Comparison of ENCODE assay signal across 8 cellular contexts in the genomic region with DNA sequence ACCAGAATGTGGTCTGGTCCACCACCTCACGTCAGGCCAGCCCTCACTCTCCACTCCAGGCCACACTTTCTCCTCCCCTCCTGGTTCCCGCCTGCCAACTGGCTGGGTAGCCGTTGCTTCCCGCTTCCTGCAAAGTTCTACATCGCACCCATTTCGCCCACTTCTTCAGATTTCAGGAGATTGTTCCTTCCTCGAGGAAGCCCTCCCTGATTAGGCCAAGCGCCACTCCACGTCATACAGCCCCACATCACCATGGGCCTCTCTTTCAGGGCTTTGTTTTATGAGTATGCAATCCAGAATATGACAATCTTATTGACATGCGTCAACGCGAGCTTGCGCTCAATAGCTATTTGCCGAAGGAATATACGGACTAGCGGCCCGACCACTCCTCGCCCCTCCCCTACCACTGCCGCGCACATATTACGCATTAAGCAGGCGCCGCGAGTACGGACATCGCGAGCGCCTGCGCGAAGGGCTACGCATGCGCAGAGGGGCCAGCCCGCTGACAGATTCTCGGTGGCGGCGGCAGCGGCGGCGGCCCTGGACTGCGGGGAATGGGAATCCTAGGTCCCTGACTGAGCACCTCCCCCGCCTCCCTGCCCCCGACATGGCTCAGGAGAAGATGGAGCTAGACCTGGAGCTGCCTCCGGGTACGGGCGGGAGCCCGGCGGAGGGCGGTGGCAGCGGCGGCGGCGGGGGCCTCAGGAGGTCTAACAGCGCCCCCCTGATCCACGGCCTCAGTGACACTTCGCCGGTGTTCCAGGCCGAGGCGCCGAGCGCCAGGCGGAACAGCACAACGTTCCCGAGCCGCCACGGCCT.
DNase-seq lines count a peak whose midpoint lies in the region; ATAC-seq and TF ChIP-seq lines count a peak whose summit lies in the region.

No MANE protein-coding gene starts in this region.

- peak in 1 of 2 donors; percentile 53 for TF ChIP-seq POLR2A in lower leg skin (IDR thresholded peaks at IDR 0.05)

- no peaks in the 10 kb centered on the region for H3K9me3 ChIP-seq in duodenal mucosa (ENCODE audit: control insufficient read depth in 1 of 2, low read length in 2 of 2)

- DNase-seq in CD1c-positive myeloid dendritic cell (ENCODE audit: extremely low spot score) (peak; percentile 98), NCI-H526 treated with DMSO at 0.1 percent for 48 hours (lab: John Stamatoyannopoulos, UW) (peak; percentile 76), lower leg skin (ENCODE audit: low spot score in 2 of 2) (peak; percentile 90 to 99)
- peak; percentile 90 to 93 for DNase-seq in activated CD4-positive, alpha-beta T cell treated with anti-CD3 and anti-CD28 coated beads, Interleukin-2, amount 50 U/mL, for 24 hours (ENCODE audit: low read depth in 1 of 2, low spot score in 1 of 2)
- peak; percentile 92 to 94 for DNase-seq in stimulated activated CD4-positive, alpha-beta T cell treated with anti-CD3 and anti-CD28 coated beads, Interleukin-4, amount 100 ng/mL, for 4 hours

- H3K4me3 ChIP-seq in duodenal mucosa (ENCODE audit: low read depth in 1 of 2, low read length in 2 of 2): peak overlapping the region; percentile 80 to 95
- peak overlapping the region; percentile 29 for H3K4me3 ChIP-seq in lower leg skin (ENCODE audit: low read depth, poor library complexity, severe bottlenecking)

- WGBS in lower leg skin, 2 donors: 0 to 1% methylated on average over 21 to 35 of the region's 65 CpGs

- intact Hi-C loops in lower leg skin (cut with DNase I; ENCODE audit: low total_unique reads): no loop called here

- no peak for TF ChIP-seq CTCF in lower leg skin (IDR thresholded peaks at IDR 0.05)

- H3K36me3 ChIP-seq in duodenal mucosa (ENCODE audit: control insufficient read depth in 1 of 2, insufficient read depth in 2 of 2, low read length in 2 of 2): no peaks in the 10 kb centered on the region

- H3K27ac ChIP-seq in duodenal mucosa (ENCODE audit: low read depth, low read length): peak overlapping the region; percentile 84

- no peaks in the 10 kb centered on the region for H3K27me3 ChIP-seq in duodenal mucosa (ENCODE audit: control insufficient read depth in 1 of 2, insufficient read depth in 2 of 2, low read length in 2 of 2)

- peak; percentile 82 for ATAC-seq in GM19351 (IDR thresholded peaks at IDR 0.05; ENCODE audit: unreplicated experiment)
- ATAC-seq in HG03520 (IDR thresholded peaks at IDR 0.05; ENCODE audit: unreplicated experiment): peak; percentile 71

- H3K4me1 ChIP-seq in duodenal mucosa (ENCODE audit: control insufficient read depth in 1 of 2, insufficient read depth in 2 of 2, low read length in 2 of 2): peaks cover 49 to 54% of the 10 kb centered on the region in 2 donors

- peak overlapping the region; percentile 88 to 93 for H3K9ac ChIP-seq in duodenal mucosa (ENCODE audit: low read depth in 1 of 2, low read length in 2 of 2)

Comparison
In these comparisons a context has a peak if more than half of its experiments do, and no peak if none do; other contexts are left out.
1. Peak in every context shown above with its lines: DNase-seq, ATAC-seq, H3K4me3 ChIP-seq and H3K27ac ChIP-seq.